9 cellular contexts compared by ENCODE assay signal in genomic region chr2:121479882-121480522, GRCh38. TPM values are rescaled to one million over a fixed set of nuclear protein-coding genes. Genes with fewer than 3 reads are reported as not detected.
A peak's percentile ranks its signal among the peaks of the same experiment; 100 is the strongest.
DNase-seq lines count a peak whose midpoint lies in the region; ATAC-seq and TF ChIP-seq lines count a peak whose summit lies in the region.
"Had no signal": no experiment of that assay in that cellular context is flagged by ENCODE, and none has a peak within 500 bp of the region (broad histone marks: within the 10 kb centered on the region; RNA-seq: fewer than 3 reads in every experiment).

No MANE protein-coding gene starts in this region.

- no peaks in the 10 kb centered on the region for H3K27me3 ChIP-seq in WERI-Rb-1 (ENCODE audit: insufficient read depth, low read depth, severe bottlenecking)
- H3K27me3 ChIP-seq in kidney epithelial cell (ENCODE audit: control insufficient read depth, insufficient read depth, low read length) = no peaks in the 10 kb centered on the region

- H3K36me3 ChIP-seq in WERI-Rb-1 (no peaks in the 10 kb centered on the region), kidney epithelial cell (ENCODE audit: control insufficient read depth, insufficient read depth, low read length) (no peaks in the 10 kb centered on the region)

- TF ChIP-seq CTCF in WERI-Rb-1 (IDR thresholded peaks at IDR 0.05; ENCODE audit: low read depth, low read length) = peak; percentile 70
- peak; percentile 32 for TF ChIP-seq CTCF in kidney epithelial cell (IDR thresholded peaks at IDR 0.05; ENCODE audit: insufficient read depth, low read length, poor library complexity, severe bottlenecking)

- H3K27ac ChIP-seq in WERI-Rb-1 = no peak overlapping the region

- ATAC-seq in GM19324 (IDR thresholded peaks at IDR 0.05; ENCODE audit: low FRiP score, unreplicated experiment) = no peak

- H3K9me3 ChIP-seq in WERI-Rb-1 (ENCODE audit: severe bottlenecking) = no peaks in the 10 kb centered on the region

- peak; percentile 58 for DNase-seq in AG08396 (ENCODE audit: low spot score)
- peak; percentile 61 for DNase-seq in HT-29 (ENCODE audit: low spot score)
- DNase-seq in WERI-Rb-1 = peak; percentile 27
- DNase-seq in kidney epithelial cell (ENCODE audit: low read depth) = no peak
- DNase-seq in SK-N-DZ (ENCODE audit: low spot score) = no peak
- DNase-seq in NCI-H1048 (lab: John Stamatoyannopoulos, UW) = no peak
- DNase-seq in midbrain (lab: John Stamatoyannopoulos, UW) = no peak
- DNase-seq: central memory CD4-positive, alpha-beta T cell had no signal

- H3K4me3 ChIP-seq in WERI-Rb-1 (ENCODE audit: low read depth, low read length) (no peak overlapping the region), kidney epithelial cell (ENCODE audit: low read depth, low read length) (no peak overlapping the region)

RNA-seq across cellular contexts. Expression of gene RNU4ATAC, which starts 50.7 kb away (rescaled TPM):
- not detected in 2 replicates for total RNA-seq in HT-29 (2014; rRNA removed; shearing (Covaris generic))
- not detected in 2 replicates for total RNA-seq in kidney epithelial cell
- polyA plus RNA-seq in SK-N-DZ (2014; cell fraction: cytosol; rRNA removed) = not detected in 2 replicates
- not detected in 2 replicates for polyA plus RNA-seq in SK-N-DZ (2014; cell fraction: nucleus; rRNA removed)

Comparison
In these comparisons a context has a peak if more than half of its experiments do, and no peak if none do; other contexts are left out.
1. DNase-seq: peak in AG08396 (single experiment), HT-29 (single experiment) and WERI-Rb-1 (single experiment); none in kidney epithelial cell (single experiment), SK-N-DZ (single experiment), NCI-H1048 (single experiment) and midbrain (single experiment).